Comparison of ENCODE assay signal across 16 cellular contexts in genomic region chr20:18650224-18650623, GRCh38.
DNase-seq lines count a peak whose midpoint lies in the region; FAIRE-seq and TF ChIP-seq lines count a peak whose summit lies in the region.
"Had no signal": no experiment of that assay in that cellular context is flagged by ENCODE, and none has a peak within 500 bp of the region (broad histone marks: within the 10 kb centered on the region; RNA-seq: fewer than 3 reads in every experiment).

No MANE protein-coding gene starts in this region.

- no peak overlapping the region for H3K18ac ChIP-seq in mesenchymal stem cell (ENCODE audit: low read depth in 1 of 2, low read length in 2 of 2)

- peaks cover 40% of the 10 kb centered on the region for H3K79me1 ChIP-seq in mesenchymal stem cell (replicated peaks; ENCODE audit: low read length, poor library complexity, severe bottlenecking)

- H3K27ac ChIP-seq in mesenchymal stem cell (ENCODE audit: low read length, poor library complexity, severe bottlenecking) (no peak overlapping the region), kidney (ENCODE audit: low read depth in 2 of 2, low read length in 2 of 2) (no peak overlapping the region)
- H3K27ac ChIP-seq: SJCRH30 had no signal

- H3K14ac ChIP-seq in mesenchymal stem cell (ENCODE audit: low read length in 2 of 2): no peak overlapping the region

- no peaks in the 10 kb centered on the region for H3K9me3 ChIP-seq in mesenchymal stem cell (ENCODE audit: control insufficient read depth, low read length)
- no peaks in the 10 kb centered on the region for H3K9me3 ChIP-seq in kidney (ENCODE audit: control insufficient read depth in 1 of 2, low read length in 2 of 2)
- H3K9me3 ChIP-seq: SJCRH30 had no signal

- peak overlapping the region; percentile 83 for H4K91ac ChIP-seq in mesenchymal stem cell (ENCODE audit: low read length)

- peak; percentile 18 for FAIRE-seq in GM18507 (lab: Jason Lieb, UNC)
- no peak for FAIRE-seq in kidney (lab: Jason Lieb, UNC)
- FAIRE-seq: GM12892 had no signal

- no peak overlapping the region for H2BK120ac ChIP-seq in mesenchymal stem cell (ENCODE audit: low read depth, low read length)

- no peak overlapping the region for H3K4ac ChIP-seq in mesenchymal stem cell (ENCODE audit: low read depth in 1 of 2, low read length in 2 of 2)

- H3K36me3 ChIP-seq in mesenchymal stem cell (ENCODE audit: control insufficient read depth in 1 of 2, insufficient read depth in 2 of 2, low read depth in 1 of 2, low read length in 2 of 2) (peaks cover 0 to 3% of the 10 kb centered on the region in 2 experiments), kidney (ENCODE audit: control insufficient read depth in 1 of 2, insufficient read depth in 2 of 2, low read length in 2 of 2) (no peaks in the 10 kb centered on the region)

- H2BK12ac ChIP-seq in mesenchymal stem cell (ENCODE audit: low read length in 2 of 2): no peak overlapping the region

- H3K23ac ChIP-seq in mesenchymal stem cell (ENCODE audit: low read length in 2 of 2): no peak overlapping the region

- DNase-seq in NCI-H524 (lab: John Stamatoyannopoulos, UW): peak; percentile 17 to 56
- no peak for DNase-seq in NCI-H524 treated with DMSO at 0.1 percent for 48 hours (lab: John Stamatoyannopoulos, UW)
- no peak for DNase-seq in GM18507 (ENCODE audit: extremely low spot score, insufficient read length, low read depth)
- peak; percentile 83 for DNase-seq in NCI-H146 (lab: John Stamatoyannopoulos, UW)
- no peak for DNase-seq in mesenchymal stem cell
- no peak for DNase-seq in NAMALWA (ENCODE audit: low spot score)
- no peak for DNase-seq in kidney
- DNase-seq: CD4-positive, CD25-positive, alpha-beta regulatory T cell; DND-41; GDM1; NCI-H1105 treated with DMSO at 0.1 percent for 48 hours; NCI-H1930; NCI-H526 treated with DMSO at 0.1 percent for 48 hours; RPMI8226; SJCRH30 had no signal

- intact Hi-C loops in kidney (cut with DNase I): no loop called here

- H3K4me2 ChIP-seq in mesenchymal stem cell (ENCODE audit: low read length, poor library complexity, severe bottlenecking): no peak overlapping the region

- no peak for TF ChIP-seq CTCF in kidney (IDR thresholded peaks at IDR 0.05; ENCODE audit: borderline replicate concordance, extremely low read depth, insufficient read depth)

- H3K4me1 ChIP-seq in mesenchymal stem cell (ENCODE audit: control insufficient read depth, insufficient read depth, low read depth, low read length) (peaks cover 9% of the 10 kb centered on the region), kidney (ENCODE audit: control insufficient read depth in 1 of 2, insufficient read depth in 1 of 2, low read depth in 1 of 2, low read length in 2 of 2) (peaks cover 0 to 3% of the 10 kb centered on the region in 2 donors)

- no peak overlapping the region for H2BK15ac ChIP-seq in mesenchymal stem cell (ENCODE audit: low read depth, poor library complexity, severe bottlenecking)

- H3K9ac ChIP-seq in mesenchymal stem cell (ENCODE audit: low read length) (no peak overlapping the region), kidney (ENCODE audit: low read length in 2 of 2) (no peak overlapping the region)

- 98% methylated on average over 4 of the region's 5 CpGs for WGBS in mesenchymal stem cell

- no peak overlapping the region for H2AFZ ChIP-seq in mesenchymal stem cell (ENCODE audit: low read depth, low read length)

- no peak overlapping the region for H2AK5ac ChIP-seq in mesenchymal stem cell (ENCODE audit: low read length, severe bottlenecking)

- H3K4me3 ChIP-seq in mesenchymal stem cell (ENCODE audit: insufficient read depth in 1 of 2, low read depth in 1 of 2, low read length in 2 of 2) (no peak overlapping the region), kidney (ENCODE audit: low read length in 2 of 2) (no peak overlapping the region)
- H3K4me3 ChIP-seq: SJCRH30 had no signal

- H2BK5ac ChIP-seq in mesenchymal stem cell (ENCODE audit: low read depth, low read length, poor library complexity, severe bottlenecking): no peak overlapping the region

- no peaks in the 10 kb centered on the region for H3K27me3 ChIP-seq in mesenchymal stem cell (ENCODE audit: control insufficient read depth in 1 of 2, insufficient read depth in 1 of 2, low read length in 2 of 2)
- H3K27me3 ChIP-seq: SJCRH30 had no signal

- H4K8ac ChIP-seq in mesenchymal stem cell (ENCODE audit: low read length): no peak overlapping the region

Comparison
In these comparisons a context has a peak if more than half of its experiments do, and no peak if none do; other contexts are left out.
1. DNase-seq: peak in NCI-H524 (2 of 2) and NCI-H146 (single experiment); none in NCI-H524 treated with DMSO at 0.1 percent for 48 hours (single experiment), GM18507 (single experiment), mesenchymal stem cell (single experiment), NAMALWA (single experiment) and kidney (single experiment).